Comparison of ENCODE assay signal across 10 cellular contexts in the genomic region with DNA sequence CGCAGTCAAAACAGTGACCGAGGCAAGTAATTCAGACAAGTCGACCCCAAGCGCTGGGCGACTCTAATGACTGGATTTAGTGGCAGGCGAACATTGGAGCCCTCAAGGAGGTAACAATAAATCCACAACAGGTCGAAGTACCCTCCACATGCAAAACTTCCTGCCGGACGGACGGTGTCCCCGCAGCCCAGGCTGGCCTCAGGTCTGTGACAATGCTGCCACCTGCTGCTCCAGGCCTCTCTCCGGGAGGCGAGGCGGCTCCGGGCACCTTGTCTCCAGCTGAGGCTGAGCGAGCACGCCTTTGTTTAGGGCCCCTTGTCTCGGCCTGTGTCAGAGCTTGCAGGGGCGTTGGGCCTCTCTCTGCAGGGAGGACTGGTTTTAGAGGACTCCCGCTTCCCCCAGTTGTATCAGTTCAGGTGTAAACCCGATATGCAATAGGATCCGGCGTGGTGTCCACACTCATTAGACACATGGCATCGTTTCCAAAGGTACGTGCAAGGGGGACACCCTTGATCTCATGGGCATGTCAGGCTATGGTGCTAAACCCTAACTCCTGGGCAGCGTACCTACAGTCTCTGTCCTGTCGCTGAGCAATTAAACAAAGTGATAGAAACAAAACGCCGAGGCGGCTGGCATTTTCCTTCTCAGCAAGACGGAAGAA.
DNase-seq lines count a peak whose midpoint lies in the region; ATAC-seq, FAIRE-seq and TF ChIP-seq lines count a peak whose summit lies in the region.
"Had no signal": no experiment of that assay in that cellular context is flagged by ENCODE, and none has a peak within 500 bp of the region (broad histone marks: within the 10 kb centered on the region; RNA-seq: fewer than 3 reads in every experiment).

No MANE protein-coding gene starts in this region.

- TF ChIP-seq CTCF in esophagus squamous epithelium (IDR thresholded peaks at IDR 0.05) (peak in 3 of 6 experiments; percentile 8 to 51 (median 31)), pancreas (IDR thresholded peaks at IDR 0.05) (peak in 2 of 4 donors; percentile 18 to 23)

- no peaks in the 10 kb centered on the region for H3K9me3 ChIP-seq in esophagus squamous epithelium
- no peaks in the 10 kb centered on the region for H3K9me3 ChIP-seq in pancreas

- peaks cover 0 to 38% (median 0%) of the 10 kb centered on the region in 3 donors for H3K4me1 ChIP-seq in esophagus squamous epithelium
- no peaks in the 10 kb centered on the region for H3K4me1 ChIP-seq in pancreas

- H3K36me3 ChIP-seq in esophagus squamous epithelium (no peaks in the 10 kb centered on the region), pancreas (no peaks in the 10 kb centered on the region)
- H3K36me3 ChIP-seq: cardiac muscle cell had no signal

- WGBS in esophagus squamous epithelium, 2 donors = 40 to 51% methylated on average over 24 to 30 of the region's 31 CpGs
- 21 to 25% methylated on average over 30 to 31 of the region's 31 CpGs for WGBS in pancreas, 2 donors

- intact Hi-C loops in esophagus squamous epithelium (cut with DNase I) (no loop called here), pancreas (cut with DNase I) (no loop called here)

- H3K27me3 ChIP-seq in esophagus squamous epithelium = peaks cover 0 to 11% (median 0%) of the 10 kb centered on the region in 4 donors
- H3K27me3 ChIP-seq in pancreas = peaks cover 0 to 13% (median 0%) of the 10 kb centered on the region in 4 donors
- H3K27me3 ChIP-seq: cardiac muscle cell had no signal

- peak overlapping the region in 3 of 4 donors; percentile 6 to 22 (median 19) for H3K4me3 ChIP-seq in esophagus squamous epithelium
- peak overlapping the region in 1 of 4 donors; percentile 18 for H3K4me3 ChIP-seq in pancreas
- H3K4me3 ChIP-seq: cardiac muscle cell had no signal

- ATAC-seq in pancreas (peak; percentile 69 to 95 (median 87)), HG02571 (IDR thresholded peaks at IDR 0.05; ENCODE audit: unreplicated experiment) (no peak), GM18868 (IDR thresholded peaks at IDR 0.05; ENCODE audit: unreplicated experiment) (no peak), HG03139 (IDR thresholded peaks at IDR 0.05; ENCODE audit: unreplicated experiment) (no peak)

- no peak for TF ChIP-seq POLR2A in esophagus squamous epithelium (IDR thresholded peaks at IDR 0.05)

- no peak overlapping the region for H3K27ac ChIP-seq in esophagus squamous epithelium
- no peak overlapping the region for H3K27ac ChIP-seq in pancreas
- H3K27ac ChIP-seq: cardiac muscle cell had no signal

- FAIRE-seq in pancreas (lab: Jason Lieb, UNC) = no peak

- DNase-seq in DMS114 treated with DMSO at 0.1 percent for 48 hours (lab: John Stamatoyannopoulos, UW; ENCODE audit: unreplicated experiment) (peak; percentile 26), NCI-H526 (lab: John Stamatoyannopoulos, UW) (peak; percentile 82 to 92), esophagus squamous epithelium (lab: John Stamatoyannopoulos, UW) (no peak), pancreas (peak; percentile 21 to 83 (median 49)), T1000 (lab: John Stamatoyannopoulos, UW) (no peak)
- DNase-seq: MM.1S had no signal

Comparison
In these comparisons a context has a peak if more than half of its experiments do, and no peak if none do; other contexts are left out.
1. DNase-seq: peak in DMS114 treated with DMSO at 0.1 percent for 48 hours (single experiment), NCI-H526 (2 of 2) and pancreas (6 of 6); none in esophagus squamous epithelium (single experiment) and T1000 (single experiment).
2. ATAC-seq: peak in pancreas (4 of 4); none in HG02571 (single experiment), GM18868 (single experiment) and HG03139 (single experiment).